ENCODE assay signal across 1 cellular context in the genomic region with DNA sequence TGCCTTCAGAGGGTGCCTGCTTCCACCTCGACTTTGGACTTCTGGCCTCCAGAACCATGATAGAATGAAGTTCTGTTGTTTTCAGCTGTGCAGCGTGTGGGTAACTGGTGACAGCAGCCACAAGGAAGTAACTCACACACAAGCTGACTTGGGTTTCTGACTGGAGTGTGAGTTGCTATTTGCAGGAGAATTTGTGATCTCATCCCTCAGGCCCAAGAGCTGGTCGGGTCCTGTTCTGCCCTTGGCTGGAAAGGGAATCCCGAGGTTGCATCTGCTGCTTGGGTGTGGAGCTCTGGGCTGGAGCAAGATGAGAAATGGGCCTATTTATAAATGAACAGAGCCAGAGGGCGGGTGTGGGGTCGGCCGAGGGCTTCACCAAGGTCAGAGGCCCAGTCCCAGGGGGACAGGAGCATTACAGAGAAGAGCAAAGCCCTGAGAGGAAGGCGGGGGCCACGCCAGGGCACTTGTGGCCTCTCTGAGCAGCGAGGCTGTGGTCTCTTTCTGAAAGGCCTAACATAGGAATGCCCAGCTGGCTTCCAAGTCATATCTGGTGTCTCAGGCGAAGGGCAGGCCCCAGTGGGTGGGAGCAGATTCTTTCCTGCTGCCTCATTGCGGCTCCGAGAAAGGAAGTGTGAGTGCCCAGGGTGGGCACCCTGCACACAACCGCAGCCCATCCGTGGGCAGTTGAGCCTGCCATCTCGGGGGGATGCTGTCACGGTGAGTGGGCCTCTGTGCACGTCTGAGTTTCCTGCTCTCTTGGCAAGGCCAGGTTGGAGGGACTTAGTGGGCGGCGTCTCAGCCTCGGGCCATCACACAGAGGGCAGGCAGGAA.
TF ChIP-seq lines count a peak whose summit lies in the region.

No MANE protein-coding gene starts in this region.

TF ChIP-seq in IMR-90, 13 proteins besides CTCF, POLR2A, EP300 and RAD21:
- TF ChIP-seq, protein P1, sequence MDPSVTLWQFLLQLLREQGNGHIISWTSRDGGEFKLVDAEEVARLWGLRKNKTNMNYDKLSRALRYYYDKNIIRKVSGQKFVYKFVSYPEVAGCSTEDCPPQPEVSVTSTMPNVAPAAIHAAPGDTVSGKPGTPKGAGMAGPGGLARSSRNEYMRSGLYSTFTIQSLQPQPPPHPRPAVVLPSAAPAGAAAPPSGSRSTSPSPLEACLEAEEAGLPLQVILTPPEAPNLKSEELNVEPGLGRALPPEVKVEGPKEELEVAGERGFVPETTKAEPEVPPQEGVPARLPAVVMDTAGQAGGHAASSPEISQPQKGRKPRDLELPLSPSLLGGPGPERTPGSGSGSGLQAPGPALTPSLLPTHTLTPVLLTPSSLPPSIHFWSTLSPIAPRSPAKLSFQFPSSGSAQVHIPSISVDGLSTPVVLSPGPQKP (IDR thresholded peaks at IDR 0.05; ENCODE audit: borderline replicate concordance, low read depth, low read length) = no peak
- TF ChIP-seq MAFK (IDR thresholded peaks at IDR 0.05; ENCODE audit: low read depth, low read length) (no peak), SMC3 (IDR thresholded peaks at IDR 0.05; ENCODE audit: low read depth, low read length) (no peak), BHLHE40 (IDR thresholded peaks at IDR 0.05; ENCODE audit: low read depth, low read length) (no peak), RCOR1 (IDR thresholded peaks at IDR 0.05; ENCODE audit: insufficient replicate concordance, low read length) (no peak)
